ENCODE assay signal across 11 cellular contexts in genomic region chr5:40683351-40683750, GRCh38. TPM values are rescaled to one million over a fixed set of nuclear protein-coding genes. Genes with fewer than 3 reads are reported as not detected.
DNase-seq lines count a peak whose midpoint lies in the region; ATAC-seq and TF ChIP-seq lines count a peak whose summit lies in the region.
"Had no signal": no experiment of that assay in that cellular context is flagged by ENCODE, and none has a peak within 500 bp of the region (broad histone marks: within the 10 kb centered on the region; RNA-seq: fewer than 3 reads in every experiment).

No MANE protein-coding gene starts in this region.

- no peaks in the 10 kb centered on the region for H3K36me3 ChIP-seq in DOHH2 (ENCODE audit: control insufficient read depth, low read length)
- H3K36me3 ChIP-seq in Panc1 (ENCODE audit: control insufficient read depth, insufficient read depth, low read length): no peaks in the 10 kb centered on the region; the same call in 1 of the 2 replicates
- H3K36me3 ChIP-seq in endocrine pancreas (ENCODE audit: control insufficient read depth, insufficient read depth, low read length): no peaks in the 10 kb centered on the region

- in situ Hi-C loops in Panc1 (cut with HindIII; ENCODE audit: low pct_unique_long_range_greater_than_20kb, low sequenced_read_pairs): no loop called here

- no peaks in the 10 kb centered on the region for H3K9me3 ChIP-seq in DOHH2 (ENCODE audit: control insufficient read depth, insufficient read depth, low read length)
- no peaks in the 10 kb centered on the region for H3K9me3 ChIP-seq in Panc1 (ENCODE audit: control insufficient read depth, insufficient read depth, low read depth, low read length)
- H3K9me3 ChIP-seq in endocrine pancreas (ENCODE audit: control insufficient read depth, low read length): no peaks in the 10 kb centered on the region

- no peaks in the 10 kb centered on the region for H3K79me2 ChIP-seq in DOHH2 (ENCODE audit: control insufficient read depth, low read length)

- H3K4me3 ChIP-seq in DOHH2 (ENCODE audit: low read length): no peak overlapping the region
- peak overlapping the region; percentile 72 to 92 for H3K4me3 ChIP-seq in Panc1 (ENCODE audit: low read depth in 2 of 2, low read length in 2 of 2)
- H3K4me3 ChIP-seq in endocrine pancreas (ENCODE audit: control insufficient read depth, insufficient read depth, low read length): peak overlapping the region; percentile 57

- no TSS peak for BruUV-seq in Panc1 (replicated peaks; lab: Mats Ljungman, UMichigan)

- H3K27me3 Mint-ChIP-seq in endothelial cell (ENCODE audit: unreplicated experiment): peaks cover 20% of the 10 kb centered on the region

- intact Hi-C loops in Panc1 (cut with micrococcal nuclease; ENCODE audit: unreplicated experiment): loop anchor here (10.0 kb wide), 1 partner anchor 519 kb away; no protein-coding TSS in a partner anchor

- H3K4me3 Mint-ChIP-seq in endothelial cell (ENCODE audit: unreplicated experiment): no peak overlapping the region

- H3F3A ChIP-seq in DOHH2 (ENCODE audit: control insufficient read depth, insufficient read depth): peaks cover 8% of the 10 kb centered on the region

- POLR2A ChIA-PET in Panc1 (lab: Charles Lee): no interaction called here

- no peak overlapping the region for H3K27ac Mint-ChIP-seq in endothelial cell (ENCODE audit: unreplicated experiment)

- H3K9me3 Mint-ChIP-seq in endothelial cell (ENCODE audit: unreplicated experiment): peaks cover 5% of the 10 kb centered on the region

- ATAC-seq in Panc1: no peak

- DNase-seq in Panc1 (ENCODE audit: low read depth, low spot score): no peak
- peak; percentile 32 for DNase-seq in pons (ENCODE audit: low spot score)
- DNase-seq in NCI-H1694 (lab: John Stamatoyannopoulos, UW): no peak
- no peak for DNase-seq in endothelial cell (ENCODE audit: low spot score)
- DNase-seq in middle frontal gyrus (ENCODE audit: extremely low spot score, low spot score): no peak
- no peak for DNase-seq in NAMALWA (ENCODE audit: low spot score)
- DNase-seq: GDM1; NCI-H82; stimulated activated CD8-positive, alpha-beta memory T cell treated with anti-CD3 and anti-CD28 coated beads, Interleukin-4, amount 100 ng/mL, for 48 hours had no signal

- TF ChIP-seq CTCF in DOHH2 (IDR thresholded peaks at IDR 0.05; ENCODE audit: low read depth, low read length, poor library complexity, severe bottlenecking) (no peak), Panc1 (IDR thresholded peaks at IDR 0.05) (no peak), endothelial cell (IDR thresholded peaks at IDR 0.05; ENCODE audit: unreplicated experiment) (no peak)

- H3K27me3 ChIP-seq in DOHH2 (ENCODE audit: control insufficient read depth, low read length) (peaks cover 28% of the 10 kb centered on the region), Panc1 (ENCODE audit: control insufficient read depth, insufficient read depth, low read length) (no peaks in the 10 kb centered on the region), endocrine pancreas (ENCODE audit: control insufficient read depth, insufficient read depth, low read length) (no peaks in the 10 kb centered on the region)

- peak overlapping the region; percentile 93 for H3K4me2 ChIP-seq in DOHH2 (ENCODE audit: low read length)

- peaks cover 20% of the 10 kb centered on the region for H3K4me1 Mint-ChIP-seq in endothelial cell (ENCODE audit: unreplicated experiment)

- no peaks in the 10 kb centered on the region for H3K9me2 ChIP-seq in DOHH2 (replicated peaks; ENCODE audit: control insufficient read depth, low read length)

- no peak overlapping the region for H3K27ac ChIP-seq in DOHH2 (ENCODE audit: low read depth, low read length)
- peak overlapping the region; percentile 91 for H3K27ac ChIP-seq in Panc1 (ENCODE audit: low read length)

- H3K36me3 Mint-ChIP-seq in endothelial cell (ENCODE audit: low read depth, unreplicated experiment): no peaks in the 10 kb centered on the region

- no peak overlapping the region for H3K9ac ChIP-seq in endocrine pancreas (ENCODE audit: control insufficient read depth, insufficient read depth, low read length)

- H4K20me1 ChIP-seq in DOHH2 (ENCODE audit: control insufficient read depth, insufficient read depth, low read depth, low read length): no peaks in the 10 kb centered on the region

- CTCF ChIA-PET in Panc1 (lab: Charles Lee): interaction anchor here (1.1 kb wide), 1 partner anchor 970 kb away, joined by 4 read pairs; no protein-coding TSS in a partner anchor

- H3K4me1 ChIP-seq in DOHH2 (ENCODE audit: control insufficient read depth, low read length) (peaks cover 51% of the 10 kb centered on the region), Panc1 (ENCODE audit: control insufficient read depth, insufficient read depth, low read length) (peaks cover 48% of the 10 kb centered on the region), endocrine pancreas (ENCODE audit: control insufficient read depth, insufficient read depth, low read length) (peaks cover 4% of the 10 kb centered on the region)

RNA-seq across cellular contexts. Expression of gene PTGER4, which starts 3.6 kb away (rescaled TPM):
- total RNA-seq in Panc1 (2021; ENCODE audit: unreplicated experiment) (20.0 TPM), endothelial cell (ENCODE audit: unreplicated experiment) (0.26 TPM)
- polyA plus RNA-seq in Panc1 (2012; ENCODE audit: insufficient read length): 26.9 TPM

Comparison
In these comparisons a context has a peak if more than half of its experiments do, and no peak if none do; other contexts are left out.
1. RNA of gene PTGER4, which starts 3.6 kb away (total RNA-seq): 20.0 TPM in Panc1 (single experiment); 0.26 TPM in endothelial cell (single experiment); every median in the first group is over 10 times any median in the second.